Comparison of ENCODE assay signal across 9 cellular contexts in the genomic region with DNA sequence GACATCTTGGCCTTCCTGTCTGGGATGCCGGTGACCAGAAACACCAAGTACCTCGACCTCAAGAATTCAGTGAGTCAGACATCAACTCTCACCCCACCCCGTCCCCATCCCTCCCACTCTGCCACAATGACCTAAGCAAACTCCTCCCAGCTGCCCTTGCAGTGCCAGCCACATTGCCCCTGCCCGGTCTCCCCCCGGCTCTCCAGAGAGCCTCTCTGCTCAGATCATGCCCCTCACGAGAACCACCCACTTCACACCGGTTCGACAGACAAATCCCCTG. TPM values are rescaled to one million over a fixed set of nuclear protein-coding genes. Genes with fewer than 3 reads are reported as not detected.
DNase-seq lines count a peak whose midpoint lies in the region; ATAC-seq and TF ChIP-seq lines count a peak whose summit lies in the region.
"Had no signal": no experiment of that assay in that cellular context is flagged by ENCODE, and none has a peak within 500 bp of the region (broad histone marks: within the 10 kb centered on the region; RNA-seq: fewer than 3 reads in every experiment).

No MANE protein-coding gene starts in this region.

- H3K27me3 Mint-ChIP-seq in Calu3 (ENCODE audit: unreplicated experiment) = no peaks in the 10 kb centered on the region

- peaks cover 30% of the 10 kb centered on the region for H3K36me3 Mint-ChIP-seq in Calu3 (ENCODE audit: insufficient read depth, unreplicated experiment)

- DNase-seq in Calu3 = peak; percentile 28
- peak; percentile 79 for DNase-seq in HK-2 (ENCODE audit: unreplicated experiment)
- DNase-seq in amniotic epithelial cell (ENCODE audit: low read depth) = peak; percentile 83
- peak; percentile 92 for DNase-seq in kidney tubule cell (ENCODE audit: low spot score)
- DNase-seq in foreskin melanocyte = no peak
- no peak for DNase-seq in NCI-H774 (lab: John Stamatoyannopoulos, UW)
- DNase-seq in NCI-H128 (lab: John Stamatoyannopoulos, UW; ENCODE audit: unreplicated experiment) = no peak
- DNase-seq: DMS153 had no signal

- peaks cover 38% of the 10 kb centered on the region for H3K4me1 Mint-ChIP-seq in Calu3 (ENCODE audit: low read depth, unreplicated experiment)

- TF ChIP-seq CTCF in Calu3 (IDR thresholded peaks at IDR 0.05; ENCODE audit: unreplicated experiment) = no peak

- ATAC-seq in GM21360 (IDR thresholded peaks at IDR 0.05; ENCODE audit: unreplicated experiment) = no peak

- BruUV-seq in Calu3 (replicated peaks; lab: Mats Ljungman, UMichigan) = no TSS peak

- CTCF ChIA-PET in Calu3 (lab: Charles Lee) = interaction anchor here (0.6 to 1.5 kb wide), 4 partner anchors 28 to 90 kb away, joined by 3 to 12 read pairs (median 3); no protein-coding TSS in a partner anchor

- H3K9me3 Mint-ChIP-seq in Calu3 (ENCODE audit: low read depth, unreplicated experiment) = no peaks in the 10 kb centered on the region

- H3K27ac Mint-ChIP-seq in Calu3 (ENCODE audit: unreplicated experiment) = peak overlapping the region; percentile 39

- no peak overlapping the region for H3K4me3 Mint-ChIP-seq in Calu3 (ENCODE audit: low read depth, unreplicated experiment)

- intact Hi-C loops in Calu3 (cut with micrococcal nuclease; ENCODE audit: unreplicated experiment) = no loop called here

RNA-seq across cellular contexts. Expression of gene MYRF, which starts 23.6 kb away (rescaled TPM):
- 91.4 and 139 TPM in 2 replicates for total RNA-seq in Calu3 (2022)

RNA-seq across cellular contexts. Expression of gene DAGLA, which starts 48.7 kb away (rescaled TPM):
- total RNA-seq in Calu3 (2022) = 7.5 and 9.0 TPM in 2 replicates

Comparison
In these comparisons a context has a peak if more than half of its experiments do, and no peak if none do; other contexts are left out.
1. DNase-seq: peak in Calu3 (single experiment), HK-2 (single experiment), amniotic epithelial cell (single experiment) and kidney tubule cell (single experiment); none in foreskin melanocyte (single experiment), NCI-H774 (single experiment) and NCI-H128 (single experiment).